In the genomic region with DNA sequence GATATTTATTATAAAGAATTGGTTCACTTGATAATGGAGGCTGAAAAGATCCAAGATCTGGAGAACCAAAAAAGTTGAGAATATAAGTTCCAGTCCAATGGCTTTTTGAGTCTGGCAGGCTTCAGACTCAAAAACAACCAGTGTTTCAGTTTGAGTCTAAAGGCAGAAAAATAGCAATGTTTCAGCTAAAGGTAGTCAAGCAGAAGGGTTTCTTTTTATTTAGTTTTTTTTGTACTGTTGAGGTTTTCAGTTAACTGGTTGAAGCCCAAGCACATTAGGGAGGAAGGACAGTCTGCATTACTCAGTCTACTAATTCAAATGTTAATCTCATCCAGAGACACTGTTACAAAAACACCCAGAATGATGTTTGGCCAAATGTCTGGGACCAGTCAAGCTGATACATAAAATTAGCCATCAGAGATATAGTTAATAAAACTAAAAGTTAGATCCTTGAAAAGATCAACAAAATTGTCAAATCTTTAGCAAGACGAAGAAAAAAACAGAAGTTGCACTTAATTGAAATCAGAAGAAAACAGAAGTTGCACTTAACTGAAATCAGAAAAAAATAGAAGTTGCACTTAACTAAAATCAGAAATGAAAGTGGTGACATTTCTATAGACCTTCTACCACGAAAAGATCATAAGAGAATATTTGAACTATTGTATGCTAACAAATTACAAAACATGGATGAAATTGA, we compare ENCODE assay signal across 13 cellular contexts.
DNase-seq lines count a peak whose midpoint lies in the region; ATAC-seq, FAIRE-seq and TF ChIP-seq lines count a peak whose summit lies in the region.
"Had no signal": no experiment of that assay in that cellular context is flagged by ENCODE, and none has a peak within 500 bp of the region (broad histone marks: within the 10 kb centered on the region; RNA-seq: fewer than 3 reads in every experiment).

No MANE protein-coding gene starts in this region.

- H3K27ac ChIP-seq in MM.1S (ENCODE audit: low read length), result no peak overlapping the region
- no peak overlapping the region for H3K27ac ChIP-seq in foreskin keratinocyte
- H3K27ac ChIP-seq in thyroid gland, result no peak overlapping the region
- no peak overlapping the region for H3K27ac ChIP-seq in ovary
- H3K27ac ChIP-seq: BLaER1, KMS-11 had no signal

- no peak for TF ChIP-seq CTCF in MM.1S (IDR thresholded peaks at IDR 0.05; ENCODE audit: low read length)
- TF ChIP-seq CTCF in foreskin keratinocyte (conservative IDR thresholded peaks at IDR 0.05), result no peak
- TF ChIP-seq CTCF in thyroid gland (IDR thresholded peaks at IDR 0.05), result no peak
- no peak for TF ChIP-seq CTCF in ovary (IDR thresholded peaks at IDR 0.05)
- no peak for TF ChIP-seq CTCF in Calu3 (IDR thresholded peaks at IDR 0.05; ENCODE audit: unreplicated experiment)

- H3K79me2 ChIP-seq in MM.1S (ENCODE audit: low read length), result no peaks in the 10 kb centered on the region

- no peaks in the 10 kb centered on the region for H3K9me2 ChIP-seq in MM.1S (replicated peaks; ENCODE audit: insufficient read depth, low read length)

- H3K36me3 ChIP-seq in MM.1S (replicated peaks; ENCODE audit: insufficient read depth, low read length), result no peaks in the 10 kb centered on the region
- no peaks in the 10 kb centered on the region for H3K36me3 ChIP-seq in thyroid gland
- no peaks in the 10 kb centered on the region for H3K36me3 ChIP-seq in ovary
- H3K36me3 ChIP-seq: BLaER1 had no signal

- H2AFZ ChIP-seq in MM.1S (ENCODE audit: low read length), result no peak overlapping the region

- H3K4me3 Mint-ChIP-seq in Calu3 (ENCODE audit: low read depth, unreplicated experiment), result no peak overlapping the region

- peak overlapping the region; percentile 26; the same call in 1 of the 2 replicates for H3K4me2 ChIP-seq in MM.1S (ENCODE audit: low read depth, low read length)
- H3K4me2 ChIP-seq: BLaER1, KMS-11 had no signal

- DNase-seq in GM12892 (ENCODE audit: insufficient read length) (no peak), MM.1S (no peak), foreskin keratinocyte (no peak), thyroid gland (no peak), ovary (no peak), Calu3 (no peak)
- DNase-seq: activated effector memory CD4-positive, alpha-beta T cell treated with anti-CD3 and anti-CD28 coated beads, Interleukin-2, amount 50 U/mL, for 16 hours; NCI-H82; stimulated activated CD8-positive, alpha-beta memory T cell treated with anti-CD3 and anti-CD28 coated beads, Interleukin-4, amount 100 ng/mL, for 48 hours had no signal

- intact Hi-C loops in thyroid gland (cut with DNase I) (no loop called here), ovary (cut with DNase I) (no loop called here), Calu3 (cut with micrococcal nuclease; ENCODE audit: unreplicated experiment) (no loop called here)

- H3K9ac ChIP-seq in MM.1S (ENCODE audit: low read length), result no peak overlapping the region
- H3K9ac ChIP-seq: BLaER1, KMS-11 had no signal

- no peaks in the 10 kb centered on the region for H3K9me3 ChIP-seq in MM.1S (replicated peaks; ENCODE audit: insufficient read depth, low read length)
- no peaks in the 10 kb centered on the region for H3K9me3 ChIP-seq in thyroid gland
- no peaks in the 10 kb centered on the region for H3K9me3 ChIP-seq in ovary

- H3K27me3 Mint-ChIP-seq in Calu3 (ENCODE audit: unreplicated experiment), result no peaks in the 10 kb centered on the region

- H3K36me3 Mint-ChIP-seq in Calu3 (ENCODE audit: insufficient read depth, unreplicated experiment), result no peaks in the 10 kb centered on the region

- no peaks in the 10 kb centered on the region for H4K20me1 ChIP-seq in MM.1S (ENCODE audit: insufficient read depth, low read length)
- H4K20me1 ChIP-seq: BLaER1 had no signal

- H3K9me3 Mint-ChIP-seq in Calu3 (ENCODE audit: low read depth, unreplicated experiment), result no peaks in the 10 kb centered on the region

- no peak overlapping the region for H3K27ac Mint-ChIP-seq in Calu3 (ENCODE audit: unreplicated experiment)

- H3K4me1 ChIP-seq in MM.1S (ENCODE audit: low read length) (0 out of 2 replicates have a peak, but pooled peaks cover 2% of the 10 kb centered on the region), foreskin keratinocyte (no peaks in the 10 kb centered on the region), thyroid gland (peaks cover 4 to 6% of the 10 kb centered on the region in 2 donors), ovary (ENCODE audit: insufficient read depth) (no peaks in the 10 kb centered on the region)

- H3K4me3 ChIP-seq in MM.1S (ENCODE audit: low read length) (no peak overlapping the region), thyroid gland (replicated peaks in 1 of 3) (no peak overlapping the region), ovary (no peak overlapping the region)
- H3K4me3 ChIP-seq: BLaER1 had no signal

- no peaks in the 10 kb centered on the region for H3K4me1 Mint-ChIP-seq in Calu3 (ENCODE audit: low read depth, unreplicated experiment)

- CTCF ChIA-PET in Calu3 (lab: Charles Lee), result no interaction called here

- BruUV-seq in Calu3 (replicated peaks; lab: Mats Ljungman, UMichigan), result no TSS peak

- TF ChIP-seq EP300 in ovary (IDR thresholded peaks at IDR 0.05), result no peak

- peak; percentile 86 for ATAC-seq in GM19463 (IDR thresholded peaks at IDR 0.05; ENCODE audit: unreplicated experiment)
- peak; percentile 80 for ATAC-seq in HG02970 (IDR thresholded peaks at IDR 0.05; ENCODE audit: low FRiP score, unreplicated experiment)
- no peak for ATAC-seq in foreskin keratinocyte

- no peak for TF ChIP-seq POLR2A in GM12892 (IDR thresholded peaks at IDR 0.05; ENCODE audit: low read depth, low read length)
- TF ChIP-seq POLR2A in thyroid gland (IDR thresholded peaks at IDR 0.05), result no peak
- no peak for TF ChIP-seq POLR2A in ovary (IDR thresholded peaks at IDR 0.05)

- H3K27me3 ChIP-seq in MM.1S (replicated peaks; ENCODE audit: insufficient read depth, low read length), result no peaks in the 10 kb centered on the region
- no peaks in the 10 kb centered on the region for H3K27me3 ChIP-seq in foreskin keratinocyte
- H3K27me3 ChIP-seq in thyroid gland, result no peaks in the 10 kb centered on the region
- no peaks in the 10 kb centered on the region for H3K27me3 ChIP-seq in ovary
- H3K27me3 ChIP-seq: BLaER1 had no signal

- H3F3A ChIP-seq in MM.1S (ENCODE audit: insufficient read depth, low read length), result no peaks in the 10 kb centered on the region

- FAIRE-seq in GM12892 (lab: Jason Lieb, UNC), result peak; percentile 76

- 61 to 65% methylated on average over 2 of the region's 2 CpGs for WGBS in thyroid gland, 2 donors
- 80 to 91% (median 81%) methylated on average over 2 of the region's 2 CpGs for WGBS in ovary, 3 donors
